23 cellular contexts compared by ENCODE assay signal in the genomic region with DNA sequence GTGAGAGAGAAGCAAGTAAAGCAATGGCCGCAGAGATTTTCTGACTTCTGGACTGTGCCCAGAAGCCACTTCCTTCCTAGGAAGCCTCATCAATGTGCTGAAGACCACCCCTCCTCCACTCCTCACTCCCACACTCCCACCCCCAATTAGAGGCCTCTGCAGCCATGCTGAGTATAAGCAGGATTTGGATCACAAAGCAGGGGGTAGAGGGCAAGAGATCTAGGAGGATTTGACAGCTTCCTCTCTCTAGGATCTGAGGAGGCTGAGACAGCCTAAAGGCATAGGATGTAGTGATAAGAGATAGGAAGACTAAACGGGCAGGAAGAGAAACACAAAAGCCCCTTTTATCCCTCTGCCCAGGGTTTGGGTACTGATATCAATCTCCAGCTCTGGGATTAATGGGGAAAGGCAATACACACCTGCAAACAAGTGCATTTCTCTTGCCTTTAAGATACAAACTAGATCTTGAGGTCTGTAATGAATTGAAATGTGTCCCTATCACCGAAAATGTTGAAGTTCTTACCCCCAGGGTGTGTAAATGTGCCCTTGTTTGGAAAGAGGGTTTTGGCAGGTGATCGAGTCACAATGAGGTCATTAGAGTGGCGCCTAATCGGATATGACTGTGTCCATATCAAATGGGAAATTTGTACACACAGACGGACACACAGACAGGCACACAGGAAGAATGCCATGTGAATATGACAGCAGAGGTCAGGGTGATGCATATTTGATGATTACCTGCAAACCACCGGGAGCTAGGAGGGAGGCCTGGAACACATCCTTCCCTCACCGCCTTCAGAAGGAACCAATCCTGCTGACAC. TPM values are rescaled to one million over a fixed set of nuclear protein-coding genes. Genes with fewer than 3 reads are reported as not detected.
DNase-seq lines count a peak whose midpoint lies in the region; ATAC-seq and TF ChIP-seq lines count a peak whose summit lies in the region.
"Had no signal": no experiment of that assay in that cellular context is flagged by ENCODE, and none has a peak within 500 bp of the region (broad histone marks: within the 10 kb centered on the region; RNA-seq: fewer than 3 reads in every experiment).

No MANE protein-coding gene starts in this region.

- H3K14ac ChIP-seq in trophoblast cell (ENCODE audit: low read length): no peak overlapping the region

- no peak overlapping the region for H4K8ac ChIP-seq in trophoblast cell (ENCODE audit: low read depth, low read length)

- no peak overlapping the region for H3K18ac ChIP-seq in trophoblast cell (ENCODE audit: low read length)

- no peaks in the 10 kb centered on the region for H3K79me1 ChIP-seq in trophoblast cell (ENCODE audit: low read length)

- intact Hi-C loops in esophagus muscularis mucosa (cut with DNase I): no loop called here

- H3K27ac Mint-ChIP-seq in T-helper 2 cell treated with Interferon-gamma antibody and Interleukin-4, amounts not matched to agents 5 μg/mL and 100 μg/mL, for 36 hours: peak overlapping the region; percentile 23
- H3K27ac Mint-ChIP-seq: activated CD8-positive, alpha-beta memory T cell treated with anti-CD3 and anti-CD28 coated beads, Interleukin-2, amount 10 ng/mL, durations not matched to agents 7 days and 5 days had no signal

- H4K91ac ChIP-seq in trophoblast cell (ENCODE audit: low read depth, low read length): no peak overlapping the region

- H3K4ac ChIP-seq in trophoblast cell (ENCODE audit: low read depth, low read length): no peak overlapping the region

- H3K79me2 ChIP-seq in trophoblast cell (ENCODE audit: control insufficient read depth, insufficient read depth, low read length, poor library complexity): no peaks in the 10 kb centered on the region

- peaks cover 6% of the 10 kb centered on the region for H3K4me1 Mint-ChIP-seq in T-helper 2 cell treated with Interferon-gamma antibody and Interleukin-4, amounts not matched to agents 5 μg/mL and 100 μg/mL, for 36 hours (ENCODE audit: low read depth)

- no peak overlapping the region for H2BK120ac ChIP-seq in trophoblast cell (ENCODE audit: insufficient read depth, low read length, poor library complexity)

- no peak overlapping the region for H4K12ac ChIP-seq in trophoblast cell (ENCODE audit: low read depth, low read length)

- TF ChIP-seq POLR2A in esophagus muscularis mucosa (IDR thresholded peaks at IDR 0.05; ENCODE audit: low read depth): no peak

- H3K4me3 Mint-ChIP-seq in T-helper 2 cell treated with Interferon-gamma antibody and Interleukin-4, amounts not matched to agents 5 μg/mL and 100 μg/mL, for 36 hours: no peak overlapping the region
- H3K4me3 Mint-ChIP-seq: activated CD8-positive, alpha-beta memory T cell treated with anti-CD3 and anti-CD28 coated beads, Interleukin-2, amount 10 ng/mL, durations not matched to agents 7 days and 5 days had no signal

- DNase-seq in T-helper 2 cell treated with Interferon-gamma antibody and Interleukin-4, amounts not matched to agents 5 μg/mL and 100 μg/mL, for 36 hours (ENCODE audit: low spot score): no peak
- DNase-seq in T-helper 2 cell (no peak), UCSD-AML1 (lab: John Stamatoyannopoulos, UW; ENCODE audit: unreplicated experiment) (peak; percentile 16), esophagus muscularis mucosa (ENCODE audit: extremely low spot score) (peak; percentile 62), trophoblast cell (peak in 1 of 2 donors; percentile 38), T-helper 9 cell (no peak)
- DNase-seq in effector CD4-positive, alpha-beta T cell: no peak
- DNase-seq: activated CD4-positive, CD25-positive, alpha-beta regulatory T cell treated with anti-CD3 and anti-CD28 coated beads, Interleukin-2, amount 50 U/mL, for 72 hours; activated CD8-positive, alpha-beta memory T cell treated with anti-CD3 and anti-CD28 coated beads, Interleukin-2, amount 10 ng/mL, durations not matched to agents 7 days and 5 days; activated naive CD4-positive, alpha-beta T cell treated with Interleukin-2 at 50 U/mL for 16 hours; aorta; hypothalamus; kidney glomerular epithelial cell; NCI-H1417 treated with DMSO at 0.1 percent for 48 hours; NCI-H2171 treated with DMSO at 0.1 percent for 48 hours; T-helper 1 cell; thyroid gland had no signal

- H3K4me1 ChIP-seq in esophagus muscularis mucosa: no peaks in the 10 kb centered on the region
- peaks cover 6 to 13% of the 10 kb centered on the region in 2 experiments for H3K4me1 ChIP-seq in trophoblast cell (ENCODE audit: control insufficient read depth in 1 of 2, insufficient read depth in 2 of 2, low read length in 2 of 2)
- H3K4me1 ChIP-seq: thyroid gland had no signal

- H2AK5ac ChIP-seq in trophoblast cell (ENCODE audit: low read length): no peak overlapping the region

- no peak overlapping the region for H2BK5ac ChIP-seq in trophoblast cell (ENCODE audit: low read depth, low read length, poor library complexity)

- H3K9me3 Mint-ChIP-seq in T-helper 2 cell treated with Interferon-gamma antibody and Interleukin-4, amounts not matched to agents 5 μg/mL and 100 μg/mL, for 36 hours: no peaks in the 10 kb centered on the region

- no peak overlapping the region for H3K23ac ChIP-seq in trophoblast cell (ENCODE audit: low read length)

- no peak for TF ChIP-seq EP300 in esophagus muscularis mucosa (IDR thresholded peaks at IDR 0.05)

- H3K9me3 ChIP-seq in esophagus muscularis mucosa (no peaks in the 10 kb centered on the region), trophoblast cell (ENCODE audit: insufficient read depth, low read depth, low read length) (no peaks in the 10 kb centered on the region)
- H3K9me3 ChIP-seq: neutrophil, thyroid gland had no signal

- no peaks in the 10 kb centered on the region for H3K27me3 ChIP-seq in esophagus muscularis mucosa
- H3K27me3 ChIP-seq in trophoblast cell (ENCODE audit: insufficient read depth, low read length): no peaks in the 10 kb centered on the region
- H3K27me3 ChIP-seq: neutrophil, thyroid gland had no signal

- H3K27me3 Mint-ChIP-seq in T-helper 2 cell treated with Interferon-gamma antibody and Interleukin-4, amounts not matched to agents 5 μg/mL and 100 μg/mL, for 36 hours (ENCODE audit: low read depth): no peaks in the 10 kb centered on the region
- H3K27me3 Mint-ChIP-seq: activated CD8-positive, alpha-beta memory T cell treated with anti-CD3 and anti-CD28 coated beads, Interleukin-2, amount 10 ng/mL, durations not matched to agents 7 days and 5 days had no signal

- H3K36me3 Mint-ChIP-seq in T-helper 2 cell treated with Interferon-gamma antibody and Interleukin-4, amounts not matched to agents 5 μg/mL and 100 μg/mL, for 36 hours (ENCODE audit: low read depth): peaks cover 7% of the 10 kb centered on the region

- peak overlapping the region; percentile 2 for H3K4me2 ChIP-seq in trophoblast cell (ENCODE audit: low read length)

- no peak overlapping the region for H3K27ac ChIP-seq in esophagus muscularis mucosa (replicated peaks in 1 of 4)
- no peak overlapping the region for H3K27ac ChIP-seq in trophoblast cell (ENCODE audit: low read depth, low read length)
- H3K27ac ChIP-seq: neutrophil, thyroid gland had no signal

- no peak overlapping the region for H3K4me3 ChIP-seq in esophagus muscularis mucosa
- H3K4me3 ChIP-seq in trophoblast cell (ENCODE audit: low read depth, low read length): no peak overlapping the region
- H3K4me3 ChIP-seq: thyroid gland had no signal

- H3K36me3 ChIP-seq in esophagus muscularis mucosa (peaks cover 0 to 13% (median 2%) of the 10 kb centered on the region in 4 donors), trophoblast cell (ENCODE audit: control insufficient read depth in 1 of 2, insufficient read depth in 2 of 2, low read length in 2 of 2) (no peaks in the 10 kb centered on the region)
- H3K36me3 ChIP-seq: neutrophil, thyroid gland had no signal

- ATAC-seq in HG03280 (IDR thresholded peaks at IDR 0.05; ENCODE audit: unreplicated experiment): no peak
- ATAC-seq: activated CD8-positive, alpha-beta memory T cell treated with anti-CD3 and anti-CD28 coated beads, Interleukin-2, amount 10 ng/mL, durations not matched to agents 7 days and 5 days had no signal

- H3K9ac ChIP-seq in trophoblast cell (ENCODE audit: low read length): no peak overlapping the region

- WGBS in esophagus muscularis mucosa: 89% methylated on average over 9 of the region's 9 CpGs
- no CpG with 5 or more reads among the region's 9 CpGs for WGBS in trophoblast cell (ENCODE audit: extremely low coverage, insufficient coverage, insufficient read length)

- H2BK12ac ChIP-seq in trophoblast cell (ENCODE audit: low read length): no peak overlapping the region

- no peak for TF ChIP-seq CTCF in esophagus muscularis mucosa (IDR thresholded peaks at IDR 0.05)

- H2AFZ ChIP-seq in trophoblast cell (ENCODE audit: insufficient read depth, low read length, poor library complexity): no peak overlapping the region

RNA-seq across cellular contexts. Expression of a gene that starts 28.5 kb away (rescaled TPM):
- not detected for total RNA-seq in esophagus muscularis mucosa
- not detected in 2 replicates for polyA plus RNA-seq in trophoblast cell (2013)
- total RNA-seq: activated CD8-positive, alpha-beta memory T cell treated with anti-CD3 and anti-CD28 coated beads, Interleukin-2, amount 10 ng/mL, durations not matched to agents 7 days and 5 days; aorta; endothelial cell of umbilical vein; fibroblast of villous mesenchyme; renal cortical epithelial cell; thyroid gland had no signal
- polyA plus RNA-seq: aorta, BJ, endothelial cell of umbilical vein had no signal

Comparison
In these comparisons a context has a peak if more than half of its experiments do, and no peak if none do; other contexts are left out.
1. DNase-seq: peak in UCSD-AML1 (single experiment) and esophagus muscularis mucosa (single experiment); none in T-helper 2 cell treated with Interferon-gamma antibody and Interleukin-4, amounts not matched to agents 5 μg/mL and 100 μg/mL, for 36 hours (single experiment), T-helper 2 cell (0 of 5), effector CD4-positive, alpha-beta T cell (single experiment) and T-helper 9 cell (single experiment).